In genomic region chr21:39083377-39084008, GRCh38 we compare ENCODE assay signal across 14 cellular contexts.
DNase-seq lines count a peak whose midpoint lies in the region; ATAC-seq and TF ChIP-seq lines count a peak whose summit lies in the region.
"Had no signal": no experiment of that assay in that cellular context is flagged by ENCODE, and none has a peak within 500 bp of the region (broad histone marks: within the 10 kb centered on the region; RNA-seq: fewer than 3 reads in every experiment).

No MANE protein-coding gene starts in this region.

- ATAC-seq in HG02938 (IDR thresholded peaks at IDR 0.05; ENCODE audit: unreplicated experiment) (no peak), GM21576 (IDR thresholded peaks at IDR 0.05; ENCODE audit: unreplicated experiment) (no peak)
- ATAC-seq: A549, natural killer cell, T-helper 17 cell had no signal

- BruUV-seq in PC-9 (replicated peaks; lab: Mats Ljungman, UMichigan): no TSS peak

- H3F3A ChIP-seq in PC-9 (ENCODE audit: insufficient read depth, low read depth): no peaks in the 10 kb centered on the region

- no peaks in the 10 kb centered on the region for H3K9me2 ChIP-seq in PC-9 (ENCODE audit: insufficient read depth)

- no peak overlapping the region for H3K27ac ChIP-seq in ovary
- H3K27ac ChIP-seq in PC-9: no peak overlapping the region
- H3K27ac ChIP-seq: A549 had no signal

- no peak for TF ChIP-seq CTCF in AG09319 (IDR thresholded peaks at IDR 0.05; ENCODE audit: low read depth, low read length)
- TF ChIP-seq CTCF in fibroblast of the aortic adventitia (IDR thresholded peaks at IDR 0.05; ENCODE audit: insufficient read depth, low read length): no peak
- no peak for TF ChIP-seq CTCF in ovary (IDR thresholded peaks at IDR 0.05)
- no peak for TF ChIP-seq CTCF in PC-9 (conservative IDR thresholded peaks at IDR 0.05)

- 8 to 15% (median 11%) methylated on average over 11 of the region's 11 CpGs for WGBS in ovary, 3 donors

- no peak overlapping the region for H2AFZ ChIP-seq in PC-9

- H3K4me2 ChIP-seq in PC-9: no peak overlapping the region

- no peak for TF ChIP-seq EP300 in ovary (IDR thresholded peaks at IDR 0.05)

- H3K79me2 ChIP-seq in PC-9 (ENCODE audit: low read depth): no peaks in the 10 kb centered on the region

- no peaks in the 10 kb centered on the region for H4K20me1 ChIP-seq in PC-9 (ENCODE audit: insufficient read depth)

- CTCF ChIA-PET in PC-9 (lab: Charles Lee): no interaction called here

- H3K9me3 ChIP-seq in ovary (no peaks in the 10 kb centered on the region), PC-9 (ENCODE audit: insufficient read depth, low read depth) (no peaks in the 10 kb centered on the region)
- H3K9me3 ChIP-seq: A549 had no signal

- POLR2A ChIA-PET in PC-9 (lab: Charles Lee; ENCODE audit: unreplicated experiment): no interaction called here

- no peaks in the 10 kb centered on the region for H3K27me3 ChIP-seq in ovary
- H3K27me3 ChIP-seq in PC-9 (ENCODE audit: insufficient read depth, low read depth): no peaks in the 10 kb centered on the region

- H3K36me3 ChIP-seq in ovary: no peaks in the 10 kb centered on the region
- no peaks in the 10 kb centered on the region for H3K36me3 ChIP-seq in PC-9 (ENCODE audit: low read depth)

- H3K4me3 ChIP-seq in fibroblast of the aortic adventitia (ENCODE audit: low read depth, low read length) (no peak overlapping the region), ovary (no peak overlapping the region), PC-9 (no peak overlapping the region)
- H3K4me3 ChIP-seq: A549 had no signal

- H3K4me1 ChIP-seq in ovary (ENCODE audit: insufficient read depth): peaks cover 4% of the 10 kb centered on the region
- no peaks in the 10 kb centered on the region for H3K4me1 ChIP-seq in PC-9 (replicated peaks; ENCODE audit: insufficient read depth)
- H3K4me1 ChIP-seq: A549 had no signal

- DNase-seq in AG09319 (ENCODE audit: extremely low read depth, low read depth) (peak; percentile 14), SW480 (ENCODE audit: low spot score) (peak; percentile 14), fibroblast of the aortic adventitia (ENCODE audit: low read depth) (peak; percentile 46), ovary (peak in 3 of 5 donors; percentile 48 to 68 (median 66)), PC-9 (no peak)
- DNase-seq in activated naive CD4-positive, alpha-beta T cell treated with anti-CD3 and anti-CD28 coated beads, Interleukin-2, amount 50 U/mL, for 16 hours: no peak
- DNase-seq: activated CD4-positive, alpha-beta T cell treated with anti-CD3 and anti-CD28 coated beads, Interleukin-2, amount 50 U/mL, for 48 hours; erythroblast; natural killer cell; NCI-H2227 treated with DMSO at 0.1 percent for 48 hours; T-helper 17 cell had no signal

- intact Hi-C loops in ovary (cut with DNase I): no loop called here
- intact Hi-C loops in PC-9 (cut with micrococcal nuclease; ENCODE audit: unreplicated experiment): loop anchor here (10.0 kb wide), 1 partner anchor 169 kb away; no protein-coding TSS in a partner anchor

- TF ChIP-seq POLR2A in ovary (IDR thresholded peaks at IDR 0.05): no peak

Comparison
In these comparisons a context has a peak if more than half of its experiments do, and no peak if none do; other contexts are left out.
1. DNase-seq: peak in AG09319 (single experiment), SW480 (single experiment), fibroblast of the aortic adventitia (single experiment) and ovary (3 of 5); none in activated naive CD4-positive, alpha-beta T cell treated with anti-CD3 and anti-CD28 coated beads, Interleukin-2, amount 50 U/mL, for 16 hours (single experiment) and PC-9 (0 of 2).